In genomic region chr2:41919135-41919534, GRCh38 we compare ENCODE assay signal across 35 cellular contexts.
"Had no signal": no experiment of that assay in that cellular context is flagged by ENCODE, and none has a peak within 500 bp of the region (broad histone marks: within the 10 kb centered on the region; RNA-seq: fewer than 3 reads in every experiment).

No MANE protein-coding gene starts in this region.

- FAIRE-seq: astrocyte, bronchial epithelial cell had no signal

- H3K27me3 ChIP-seq: adrenal gland, ascending aorta, body of pancreas, brain microvascular endothelial cell, breast epithelium, cardiac muscle cell had no signal

- ATAC-seq: activated naive CD4-positive, alpha-beta T cell treated with anti-CD3 and anti-CD28 coated beads, Interleukin-2, amount 50 U/mL, for 72 hours; activated naive CD8-positive, alpha-beta T cell treated with anti-CD3 and anti-CD28 coated beads, Interleukin-2, amount 50 U/mL, for 24 hours; activated T-cell treated with anti-CD3 and anti-CD28 coated beads, Interleukin-2, amount 50 U/mL, for 4 hours; activated T-cell treated with anti-CD3 and anti-CD28 coated beads, Interleukin-2, amount 50 U/mL, for 72 hours; activated T-helper 17 cell treated with anti-CD3 and anti-CD28 coated beads, Interleukin-2, amount 50 U/mL, for 72 hours; body of pancreas had no signal

- H3K9me3 ChIP-seq: adrenal gland, ascending aorta, body of pancreas, breast epithelium had no signal

- DNase-seq: activated effector memory CD4-positive, alpha-beta T cell treated with anti-CD3 and anti-CD28 coated beads, Interleukin-2, amount 50 U/mL, for 16 hours; activated effector memory CD4-positive, alpha-beta T cell treated with Interleukin-2 at 50 U/mL for 16 hours; activated gamma-delta T cell; activated gamma-delta T cell treated with Interleukin-2 at 50 U/mL for 16 hours; activated naive CD4-positive, alpha-beta T cell; activated naive CD4-positive, alpha-beta T cell treated with anti-CD3 and anti-CD28 coated beads for 36 hours; activated naive CD4-positive, alpha-beta T cell treated with anti-CD3 and anti-CD28 coated beads, Interleukin-2, amount 10 ng/mL, durations not matched to agents 7 days and 5 days; activated naive CD4-positive, alpha-beta T cell treated with anti-CD3 and anti-CD28 coated beads, Interleukin-2, amount 50 U/mL, for 16 hours; activated naive CD4-positive, alpha-beta T cell treated with Interleukin-2 at 50 U/mL for 16 hours; activated naive CD8-positive, alpha-beta T cell treated with anti-CD3 and anti-CD28 coated beads for 36 hours; activated naive CD8-positive, alpha-beta T cell treated with anti-CD3 and anti-CD28 coated beads, Interleukin-2, amount 10 ng/mL, durations not matched to agents 7 days and 5 days; activated naive CD8-positive, alpha-beta T cell treated with anti-CD3 and anti-CD28 coated beads, Interleukin-2, amount 50 U/mL, for 24 hours; activated T-cell treated with anti-CD3 and anti-CD28 coated beads for 4 hours; activated T-cell treated with anti-CD3 and anti-CD28 coated beads, Interleukin-2, amount 50 U/mL, for 1 hour; activated T-cell treated with anti-CD3 and anti-CD28 coated beads, Interleukin-2, amount 50 U/mL, for 24 hours; activated T-cell treated with anti-CD3 and anti-CD28 coated beads, Interleukin-2, amount 50 U/mL, for 4 hours; activated T-cell treated with anti-CD3 and anti-CD28 coated beads, Interleukin-2, amount 50 U/mL, for 48 hours; activated T-cell treated with anti-CD3 and anti-CD28 coated beads, Interleukin-2, amount 50 U/mL, for 72 hours; amniotic stem cell; amygdala; anterior cingulate cortex; aorta; body of pancreas; brain microvascular endothelial cell; caudate nucleus; central memory CD4-positive, alpha-beta T cell; cerebellar nuclear complex had no signal

- H3K4me1 ChIP-seq: adrenal gland, ascending aorta, breast epithelium had no signal

- H3K36me3 ChIP-seq: adrenal gland, ascending aorta, brain microvascular endothelial cell, breast epithelium, cardiac muscle cell had no signal

- H3K4me3 ChIP-seq: adrenal gland, ascending aorta, body of pancreas, breast epithelium, cardiac muscle cell had no signal

- H3K27ac ChIP-seq: adrenal gland, ascending aorta, body of pancreas, brain microvascular endothelial cell, breast epithelium, cardiac muscle cell had no signal
